In the genomic region with DNA sequence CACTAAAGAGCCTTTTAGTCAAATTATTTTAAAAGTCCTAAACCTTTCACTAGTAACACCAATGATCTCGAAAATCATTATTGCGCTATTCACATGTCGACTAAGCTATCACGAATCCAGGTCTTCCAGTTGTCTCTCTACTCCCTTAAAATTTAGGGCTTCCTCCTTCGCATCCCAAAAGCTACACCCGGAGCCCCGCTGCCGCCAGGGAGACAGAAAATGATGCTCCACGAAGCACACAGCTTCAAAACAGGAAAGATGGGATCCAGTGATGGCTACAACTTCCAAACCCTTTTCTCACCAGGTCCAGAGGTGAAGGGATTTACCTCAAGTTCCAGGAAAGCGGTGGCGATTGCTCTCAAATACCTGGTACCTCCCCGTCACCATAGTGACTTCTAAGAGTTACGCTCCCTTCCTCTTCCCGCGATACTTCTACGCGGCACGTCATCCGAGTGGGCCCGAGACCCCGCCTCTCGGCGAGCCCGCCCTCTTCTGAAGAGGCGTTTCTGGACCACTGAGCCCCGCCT, we compare ENCODE assay signal across 8 cellular contexts.
A peak's percentile ranks its signal among the peaks of the same experiment; 100 is the strongest.
DNase-seq lines count a peak whose midpoint lies in the region; ATAC-seq and TF ChIP-seq lines count a peak whose summit lies in the region.

Gene IFT80, minus strand, starts transcription at position 406 of the 527 bp plus-strand sequence. CDS start 14,625 bp downstream, outside the sequence.

- peak within 1 kb of the TSS; percentile 100 for H3K27ac Mint-ChIP-seq in activated naive CD4-positive, alpha-beta T cell treated with anti-CD3 and anti-CD28 coated beads, Interleukin-2, amount 50 U/mL, for 24 hours

- H3K4me3 Mint-ChIP-seq in activated naive CD4-positive, alpha-beta T cell treated with anti-CD3 and anti-CD28 coated beads, Interleukin-2, amount 50 U/mL, for 24 hours, result peak within 1 kb of the TSS; percentile 98

- peak; percentile 85 for DNase-seq in GF-D8 (lab: John Stamatoyannopoulos, UW)
- peak; percentile 95 for DNase-seq in NCI-H1092 (lab: John Stamatoyannopoulos, UW)
- DNase-seq in germinal center (ENCODE audit: low spot score), result peak; percentile 94
- peak; percentile 77 for DNase-seq in non-pigmented ciliary epithelial cell (ENCODE audit: low read depth)
- peak; percentile 96 for DNase-seq in superior temporal gyrus (ENCODE audit: extremely low spot score)

- peaks cover 48% of the 10 kb centered on the region for H3K4me1 Mint-ChIP-seq in activated naive CD4-positive, alpha-beta T cell treated with anti-CD3 and anti-CD28 coated beads, Interleukin-2, amount 50 U/mL, for 24 hours

- H3K27me3 Mint-ChIP-seq in activated naive CD4-positive, alpha-beta T cell treated with anti-CD3 and anti-CD28 coated beads, Interleukin-2, amount 50 U/mL, for 24 hours, result peaks cover 11% of the 10 kb centered on the region

- peaks cover 14% of the 10 kb centered on the region for H3K36me3 Mint-ChIP-seq in activated naive CD4-positive, alpha-beta T cell treated with anti-CD3 and anti-CD28 coated beads, Interleukin-2, amount 50 U/mL, for 24 hours

- ATAC-seq in HG02588 (IDR thresholded peaks at IDR 0.05; ENCODE audit: unreplicated experiment), result peak; percentile 93
- ATAC-seq in SK-N-SH treated with all-trans-retinoic acid at 6 μM for 48 hours, result peak; percentile 89

- no peaks in the 10 kb centered on the region for H3K9me3 Mint-ChIP-seq in activated naive CD4-positive, alpha-beta T cell treated with anti-CD3 and anti-CD28 coated beads, Interleukin-2, amount 50 U/mL, for 24 hours

TF ChIP-seq in SK-N-SH treated with all-trans-retinoic acid at 6 μM for 48 hours, 23 proteins besides CTCF, POLR2A, EP300 and RAD21:
- TF ChIP-seq, protein P1, sequence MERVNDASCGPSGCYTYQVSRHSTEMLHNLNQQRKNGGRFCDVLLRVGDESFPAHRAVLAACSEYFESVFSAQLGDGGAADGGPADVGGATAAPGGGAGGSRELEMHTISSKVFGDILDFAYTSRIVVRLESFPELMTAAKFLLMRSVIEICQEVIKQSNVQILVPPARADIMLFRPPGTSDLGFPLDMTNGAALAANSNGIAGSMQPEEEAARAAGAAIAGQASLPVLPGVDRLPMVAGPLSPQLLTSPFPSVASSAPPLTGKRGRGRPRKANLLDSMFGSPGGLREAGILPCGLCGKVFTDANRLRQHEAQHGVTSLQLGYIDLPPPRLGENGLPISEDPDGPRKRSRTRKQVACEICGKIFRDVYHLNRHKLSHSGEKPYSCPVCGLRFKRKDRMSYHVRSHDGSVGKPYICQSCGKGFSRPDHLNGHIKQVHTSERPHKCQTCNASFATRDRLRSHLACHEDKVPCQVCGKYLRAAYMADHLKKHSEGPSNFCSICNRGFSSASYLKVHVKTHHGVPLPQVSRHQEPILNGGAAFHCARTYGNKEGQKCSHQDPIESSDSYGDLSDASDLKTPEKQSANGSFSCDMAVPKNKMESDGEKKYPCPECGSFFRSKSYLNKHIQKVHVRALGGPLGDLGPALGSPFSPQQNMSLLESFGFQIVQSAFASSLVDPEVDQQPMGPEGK (CRISPR knock-in tag; IDR thresholded peaks at IDR 0.05; ENCODE audit: borderline replicate concordance), result no peak
- TF ChIP-seq TCF4 (CRISPR knock-in tag; IDR thresholded peaks at IDR 0.05; ENCODE audit: borderline replicate concordance), result no peak
- TF ChIP-seq ZFP30 (CRISPR knock-in tag; IDR thresholded peaks at IDR 0.05), result no peak
- TF ChIP-seq ISL1 (CRISPR knock-in tag; IDR thresholded peaks at IDR 0.05), result no peak
- no peak for TF ChIP-seq ZNF70 (CRISPR knock-in tag; IDR thresholded peaks at IDR 0.05)
- no peak for TF ChIP-seq RARB (CRISPR knock-in tag; IDR thresholded peaks at IDR 0.05)
- no peak for TF ChIP-seq CSRNP3 (CRISPR knock-in tag; IDR thresholded peaks at IDR 0.05)
- TF ChIP-seq ESRRG (CRISPR knock-in tag; IDR thresholded peaks at IDR 0.05), result no peak
- TF ChIP-seq ZNF565 (CRISPR knock-in tag; conservative IDR thresholded peaks at IDR 0.05; ENCODE audit: low read depth), result no peak
- TF ChIP-seq, protein P2, sequence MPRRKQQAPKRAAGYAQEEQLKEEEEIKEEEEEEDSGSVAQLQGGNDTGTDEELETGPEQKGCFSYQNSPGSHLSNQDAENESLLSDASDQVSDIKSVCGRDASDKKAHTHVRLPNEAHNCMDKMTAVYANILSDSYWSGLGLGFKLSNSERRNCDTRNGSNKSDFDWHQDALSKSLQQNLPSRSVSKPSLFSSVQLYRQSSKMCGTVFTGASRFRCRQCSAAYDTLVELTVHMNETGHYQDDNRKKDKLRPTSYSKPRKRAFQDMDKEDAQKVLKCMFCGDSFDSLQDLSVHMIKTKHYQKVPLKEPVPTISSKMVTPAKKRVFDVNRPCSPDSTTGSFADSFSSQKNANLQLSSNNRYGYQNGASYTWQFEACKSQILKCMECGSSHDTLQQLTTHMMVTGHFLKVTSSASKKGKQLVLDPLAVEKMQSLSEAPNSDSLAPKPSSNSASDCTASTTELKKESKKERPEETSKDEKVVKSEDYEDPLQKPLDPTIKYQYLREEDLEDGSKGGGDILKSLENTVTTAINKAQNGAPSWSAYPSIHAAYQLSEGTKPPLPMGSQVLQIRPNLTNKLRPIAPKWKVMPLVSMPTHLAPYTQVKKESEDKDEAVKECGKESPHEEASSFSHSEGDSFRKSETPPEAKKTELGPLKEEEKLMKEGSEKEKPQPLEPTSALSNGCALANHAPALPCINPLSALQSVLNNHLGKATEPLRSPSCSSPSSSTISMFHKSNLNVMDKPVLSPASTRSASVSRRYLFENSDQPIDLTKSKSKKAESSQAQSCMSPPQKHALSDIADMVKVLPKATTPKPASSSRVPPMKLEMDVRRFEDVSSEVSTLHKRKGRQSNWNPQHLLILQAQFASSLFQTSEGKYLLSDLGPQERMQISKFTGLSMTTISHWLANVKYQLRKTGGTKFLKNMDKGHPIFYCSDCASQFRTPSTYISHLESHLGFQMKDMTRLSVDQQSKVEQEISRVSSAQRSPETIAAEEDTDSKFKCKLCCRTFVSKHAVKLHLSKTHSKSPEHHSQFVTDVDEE (CRISPR knock-in tag; IDR thresholded peaks at IDR 0.05), result no peak
- no peak for TF ChIP-seq ARNTL (CRISPR knock-in tag; IDR thresholded peaks at IDR 0.05; ENCODE audit: borderline replicate concordance, low read depth)
- TF ChIP-seq GLIS3 (CRISPR knock-in tag; IDR thresholded peaks at IDR 0.05), result no peak
- TF ChIP-seq, protein P3, sequence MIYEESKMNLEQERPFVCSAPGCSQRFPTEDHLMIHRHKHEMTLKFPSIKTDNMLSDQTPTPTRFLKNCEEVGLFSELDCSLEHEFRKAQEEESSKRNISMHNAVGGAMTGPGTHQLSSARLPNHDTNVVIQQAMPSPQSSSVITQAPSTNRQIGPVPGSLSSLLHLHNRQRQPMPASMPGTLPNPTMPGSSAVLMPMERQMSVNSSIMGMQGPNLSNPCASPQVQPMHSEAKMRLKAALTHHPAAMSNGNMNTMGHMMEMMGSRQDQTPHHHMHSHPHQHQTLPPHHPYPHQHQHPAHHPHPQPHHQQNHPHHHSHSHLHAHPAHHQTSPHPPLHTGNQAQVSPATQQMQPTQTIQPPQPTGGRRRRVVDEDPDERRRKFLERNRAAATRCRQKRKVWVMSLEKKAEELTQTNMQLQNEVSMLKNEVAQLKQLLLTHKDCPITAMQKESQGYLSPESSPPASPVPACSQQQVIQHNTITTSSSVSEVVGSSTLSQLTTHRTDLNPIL (CRISPR knock-in tag; IDR thresholded peaks at IDR 0.05; ENCODE audit: low read depth), result no peak

Comparison
In these comparisons a context has a peak if more than half of its experiments do, and no peak if none do; other contexts are left out.
1. Peak in every context shown above with its lines: DNase-seq and ATAC-seq.